In genomic region chr6:157068691-157069228, GRCh38 we compare ENCODE assay signal across 1 cellular context.
TF ChIP-seq lines count a peak whose summit lies in the region.

No MANE protein-coding gene starts in this region.

TF ChIP-seq in GM12878, 131 proteins besides CTCF, POLR2A, EP300 and RAD21 (continued from another document and continues in another):
- TF ChIP-seq REST (IDR thresholded peaks at IDR 0.05; ENCODE audit: low read depth, low read length) (no peak), POU2F2 (IDR thresholded peaks at IDR 0.05; ENCODE audit: borderline replicate concordance, low read depth, low read length) (peak; percentile 91; the same call in 2 of the 3 replicates), LARP7 (IDR thresholded peaks at IDR 0.05) (no peak), ETV6 (conservative IDR thresholded peaks at IDR 0.05 in 1 of 2, IDR thresholded peaks at IDR 0.05 in 1 of 2; ENCODE audit: borderline replicate concordance in 1 of 2, low read depth in 1 of 2) (peak in 1 of 2 experiments; percentile 88; a peak in 2 of 4 replicates), NFIC (IDR thresholded peaks at IDR 0.05; ENCODE audit: low read depth, low read length) (peak; percentile 88), RUNX3 (IDR thresholded peaks at IDR 0.05; ENCODE audit: low read length) (peak; percentile 89), CBX5 (IDR thresholded peaks at IDR 0.05; ENCODE audit: low read depth) (no peak; the same call in 1 of the 2 replicates), PKNOX1 (IDR thresholded peaks at IDR 0.05) (peak; percentile 45; the same call in 1 of the 2 replicates), CHD4 (IDR thresholded peaks at IDR 0.05) (no peak), MTA3 (IDR thresholded peaks at IDR 0.05; ENCODE audit: borderline replicate concordance, low read length) (peak; percentile 82; the same call in 1 of the 2 replicates), HCFC1 (IDR thresholded peaks at IDR 0.05; ENCODE audit: low read length) (no peak), FOXK2 (IDR thresholded peaks at IDR 0.05) (no peak; the same call in 1 of the 2 replicates), BCL11A (IDR thresholded peaks at IDR 0.05; ENCODE audit: low read depth, low read length) (peak; percentile 62; the same call in 1 of the 2 replicates), ATF7 (IDR thresholded peaks at IDR 0.05; ENCODE audit: low read depth) (peak; percentile 88), RELB (IDR thresholded peaks at IDR 0.05; ENCODE audit: low read depth) (peak; percentile 73; the same call in 1 of the 2 replicates), BHLHE40 (IDR thresholded peaks at IDR 0.05; ENCODE audit: borderline replicate concordance in 1 of 2, low read depth in 2 of 2, low read length in 1 of 2) (peak; percentile 97 to 99), CREM (IDR thresholded peaks at IDR 0.05; ENCODE audit: low read depth) (peak; percentile 59), CREB1 (IDR thresholded peaks at IDR 0.05; ENCODE audit: low read depth) (0 out of 2 replicates have a peak, but pooled peaks have one; percentile 24), IRF3 (IDR thresholded peaks at IDR 0.05) (no peak), NR2F1 (conservative IDR thresholded peaks at IDR 0.05) (peak; percentile 76), SUPT20H (IDR thresholded peaks at IDR 0.05; ENCODE audit: borderline replicate concordance, control insufficient read depth, low read depth, low read length) (no peak), YY1 (IDR thresholded peaks at IDR 0.05; ENCODE audit: low read depth, low read length) (no peak), ZNF217 (IDR thresholded peaks at IDR 0.05) (peak; percentile 100), E2F4 (IDR thresholded peaks at IDR 0.05; ENCODE audit: low read depth, low read length) (no peak), HDGF (IDR thresholded peaks at IDR 0.05) (no peak), ZNF274 (IDR thresholded peaks at IDR 0.05; ENCODE audit: insufficient read depth, insufficient read length) (no peak), USF1 (IDR thresholded peaks at IDR 0.05; ENCODE audit: borderline replicate concordance, extremely low read length, insufficient read depth, low read depth, low read length) (no peak), IRF4 (IDR thresholded peaks at IDR 0.05; ENCODE audit: low read depth, low read length) (peak; percentile 95), CEBPB (IDR thresholded peaks at IDR 0.05; ENCODE audit: borderline replicate concordance in 1 of 2, low read depth in 2 of 2, low read length in 2 of 2) (peak in 1 of 2 experiments; percentile 42; a peak in 1 of 4 replicates), SPI1 (IDR thresholded peaks at IDR 0.05; ENCODE audit: borderline replicate concordance, insufficient read depth, low read depth, low read length) (peak; percentile 54; the same call in 1 of the 2 replicates), HSF1 (IDR thresholded peaks at IDR 0.05; ENCODE audit: low read depth, low read length) (no peak), ZNF384 (IDR thresholded peaks at IDR 0.05; ENCODE audit: borderline replicate concordance, low read depth, low read length) (peak; percentile 73; the same call in 1 of the 2 replicates), SP1 (IDR thresholded peaks at IDR 0.05; ENCODE audit: low read depth, low read length) (no peak), NBN (IDR thresholded peaks at IDR 0.05) (peak; percentile 89), ZBTB4 (CRISPR knock-in tag; IDR thresholded peaks at IDR 0.05) (no peak), TBL1XR1 (IDR thresholded peaks at IDR 0.05; ENCODE audit: low read depth, low read length) (peak; percentile 76), SMC3 (IDR thresholded peaks at IDR 0.05; ENCODE audit: borderline replicate concordance, low read length) (no peak), RFX5 (IDR thresholded peaks at IDR 0.05; ENCODE audit: low read depth, low read length) (no peak), BACH1 (IDR thresholded peaks at IDR 0.05; ENCODE audit: borderline replicate concordance) (peak; percentile 57; the same call in 1 of the 2 replicates), ESRRA (IDR thresholded peaks at IDR 0.05; ENCODE audit: low read length) (no peak), RBBP5 (conservative IDR thresholded peaks at IDR 0.05) (no peak), SMAD5 (IDR thresholded peaks at IDR 0.05; ENCODE audit: low read depth) (no peak), RELA (IDR thresholded peaks at IDR 0.05; ENCODE audit: borderline replicate concordance, partially characterized antibody) (no peak), SKIL (IDR thresholded peaks at IDR 0.05; ENCODE audit: low read depth, poor library complexity, severe bottlenecking) (peak; percentile 93), MTA2 (IDR thresholded peaks at IDR 0.05; ENCODE audit: low read depth) (peak; percentile 81), NKRF (conservative IDR thresholded peaks at IDR 0.05) (no peak)
